In the genomic region with DNA sequence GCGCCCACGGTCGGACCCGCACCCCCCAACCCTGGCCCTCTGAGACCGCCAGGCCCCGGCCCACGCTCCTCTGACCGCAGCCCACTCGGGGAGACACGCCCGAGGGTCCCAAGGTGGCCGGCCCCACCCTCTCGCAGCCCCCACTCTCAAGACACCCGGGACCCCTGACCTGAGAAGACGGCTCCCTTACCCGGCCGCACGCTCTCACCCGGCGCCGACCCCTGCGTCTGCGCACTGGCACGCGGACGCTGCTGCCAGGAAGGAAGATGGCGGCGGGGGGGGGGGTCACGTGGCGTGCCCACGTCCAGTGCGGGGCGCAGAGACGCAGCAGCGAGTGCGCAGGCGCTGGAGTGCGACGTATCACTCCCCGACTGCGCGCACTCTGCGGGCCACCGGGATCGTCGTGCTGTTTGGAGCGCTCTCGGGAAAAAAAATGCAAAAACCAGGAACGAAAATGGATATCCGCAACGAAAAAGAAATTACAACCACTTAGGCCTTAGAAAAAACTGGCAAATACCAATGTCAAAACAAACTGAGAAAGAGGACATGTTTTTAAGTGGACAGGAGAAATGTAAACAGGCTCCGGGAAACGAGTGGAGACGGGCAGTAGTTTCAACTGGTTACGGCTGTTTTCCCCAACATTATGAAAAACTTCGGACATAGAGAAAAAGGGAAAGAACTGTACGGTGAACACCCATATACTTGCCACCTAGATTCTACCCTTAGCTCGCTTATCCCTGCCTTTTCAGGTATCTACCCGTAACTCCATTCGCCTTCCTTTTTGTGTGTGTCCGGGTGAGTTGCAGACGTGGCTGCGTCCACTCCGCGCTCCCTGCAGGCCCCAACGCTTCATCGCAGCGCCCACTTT, we compare ENCODE assay signal across 1 cellular context.
A peak's percentile ranks its signal among the peaks of the same experiment; 100 is the strongest.
TF ChIP-seq lines count a peak whose summit lies in the region.

A gene (minus strand): TSS at position 236 of the 868 bp plus-strand sequence. CDS start 902 bp downstream, outside the sequence.

TF ChIP-seq in HepG2, 621 proteins besides CTCF, POLR2A, EP300 and RAD21 (continued from another document and continues in another):
- TF ChIP-seq, protein P1, sequence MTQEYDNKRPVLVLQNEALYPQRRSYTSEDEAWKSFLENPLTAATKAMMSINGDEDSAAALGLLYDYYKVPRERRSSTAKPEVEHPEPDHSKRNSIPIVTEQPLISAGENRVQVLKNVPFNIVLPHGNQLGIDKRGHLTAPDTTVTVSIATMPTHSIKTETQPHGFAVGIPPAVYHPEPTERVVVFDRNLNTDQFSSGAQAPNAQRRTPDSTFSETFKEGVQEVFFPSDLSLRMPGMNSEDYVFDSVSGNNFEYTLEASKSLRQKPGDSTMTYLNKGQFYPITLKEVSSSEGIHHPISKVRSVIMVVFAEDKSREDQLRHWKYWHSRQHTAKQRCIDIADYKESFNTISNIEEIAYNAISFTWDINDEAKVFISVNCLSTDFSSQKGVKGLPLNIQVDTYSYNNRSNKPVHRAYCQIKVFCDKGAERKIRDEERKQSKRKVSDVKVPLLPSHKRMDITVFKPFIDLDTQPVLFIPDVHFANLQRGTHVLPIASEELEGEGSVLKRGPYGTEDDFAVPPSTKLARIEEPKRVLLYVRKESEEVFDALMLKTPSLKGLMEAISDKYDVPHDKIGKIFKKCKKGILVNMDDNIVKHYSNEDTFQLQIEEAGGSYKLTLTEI (CRISPR knock-in tag; conservative IDR thresholded peaks at IDR 0.05) = no peak
- TF ChIP-seq, protein P2, sequence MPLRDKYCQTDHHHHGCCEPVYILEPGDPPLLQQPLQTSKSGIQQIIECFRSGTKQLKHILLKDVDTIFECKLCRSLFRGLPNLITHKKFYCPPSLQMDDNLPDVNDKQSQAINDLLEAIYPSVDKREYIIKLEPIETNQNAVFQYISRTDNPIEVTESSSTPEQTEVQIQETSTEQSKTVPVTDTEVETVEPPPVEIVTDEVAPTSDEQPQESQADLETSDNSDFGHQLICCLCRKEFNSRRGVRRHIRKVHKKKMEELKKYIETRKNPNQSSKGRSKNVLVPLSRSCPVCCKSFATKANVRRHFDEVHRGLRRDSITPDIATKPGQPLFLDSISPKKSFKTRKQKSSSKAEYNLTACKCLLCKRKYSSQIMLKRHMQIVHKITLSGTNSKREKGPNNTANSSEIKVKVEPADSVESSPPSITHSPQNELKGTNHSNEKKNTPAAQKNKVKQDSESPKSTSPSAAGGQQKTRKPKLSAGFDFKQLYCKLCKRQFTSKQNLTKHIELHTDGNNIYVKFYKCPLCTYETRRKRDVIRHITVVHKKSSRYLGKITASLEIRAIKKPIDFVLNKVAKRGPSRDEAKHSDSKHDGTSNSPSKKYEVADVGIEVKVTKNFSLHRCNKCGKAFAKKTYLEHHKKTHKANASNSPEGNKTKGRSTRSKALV (CRISPR knock-in tag; IDR thresholded peaks at IDR 0.05) = 0 out of 2 replicates have a peak, but pooled peaks have one; percentile 65
- TF ChIP-seq MEIS1 (CRISPR knock-in tag; IDR thresholded peaks at IDR 0.05; ENCODE audit: borderline replicate concordance) (0 out of 2 replicates have a peak, but pooled peaks have one; percentile 54), SMAD3 (CRISPR knock-in tag; IDR thresholded peaks at IDR 0.05) (no peak; the same call in none of the 2 replicates), GATAD1 (CRISPR knock-in tag; IDR thresholded peaks at IDR 0.05) (peak; percentile 89), RARA (CRISPR knock-in tag; IDR thresholded peaks at IDR 0.05) (peak; percentile 56), RELA (CRISPR knock-in tag; IDR thresholded peaks at IDR 0.05) (no peak; the same call in 1 of the 2 replicates), NCOA2 (CRISPR knock-in tag; IDR thresholded peaks at IDR 0.05) (no peak; the same call in 1 of the 2 replicates), ZNF83 (CRISPR knock-in tag; IDR thresholded peaks at IDR 0.05; ENCODE audit: borderline replicate concordance) (no peak), WIZ (CRISPR knock-in tag; IDR thresholded peaks at IDR 0.05) (no peak), MED8 (CRISPR knock-in tag; IDR thresholded peaks at IDR 0.05; ENCODE audit: insufficient replicate concordance) (peak; percentile 63), ZNF75D (CRISPR knock-in tag; IDR thresholded peaks at IDR 0.05; ENCODE audit: borderline replicate concordance) (no peak), ZNF746 (CRISPR knock-in tag; IDR thresholded peaks at IDR 0.05) (no peak), BRCA1 (CRISPR knock-in tag; IDR thresholded peaks at IDR 0.05) (0 out of 2 replicates have a peak, but pooled peaks have one; percentile 53), AGO2 (optimal IDR thresholded peaks at IDR 0.05; ENCODE audit: low read depth, low read length) (peak; percentile 88), NFYB (CRISPR knock-in tag; IDR thresholded peaks at IDR 0.05) (peak; percentile 53; the same call in 1 of the 2 replicates), ZNF205 (CRISPR knock-in tag; IDR thresholded peaks at IDR 0.05) (no peak), PAWR (CRISPR knock-in tag; IDR thresholded peaks at IDR 0.05; ENCODE audit: borderline replicate concordance) (no peak), ZNF282 (IDR thresholded peaks at IDR 0.05; ENCODE audit: partially characterized antibody) (no peak), NR1H2 (CRISPR knock-in tag; IDR thresholded peaks at IDR 0.05; ENCODE audit: borderline replicate concordance, low read depth) (no peak), SNAPC2 (CRISPR knock-in tag; IDR thresholded peaks at IDR 0.05) (peak; percentile 87; the same call in 1 of the 2 replicates), KAT2B (IDR thresholded peaks at IDR 0.05; ENCODE audit: borderline replicate concordance, low read depth, low read length) (no peak), ZNF672 (CRISPR knock-in tag; IDR thresholded peaks at IDR 0.05) (no peak), ZEB1 (IDR thresholded peaks at IDR 0.05; ENCODE audit: insufficient replicate concordance, low read depth) (no peak), ZNF383 (CRISPR knock-in tag; IDR thresholded peaks at IDR 0.05; ENCODE audit: borderline replicate concordance) (no peak), ARID2 (CRISPR knock-in tag; IDR thresholded peaks at IDR 0.05; ENCODE audit: borderline replicate concordance) (peak; percentile 50; the same call in 1 of the 2 replicates), KDM5A (IDR thresholded peaks at IDR 0.05; ENCODE audit: borderline replicate concordance, low read length) (no peak), TAF1 (CRISPR knock-in tag; IDR thresholded peaks at IDR 0.05) (peak; percentile 81), ZNF558 (CRISPR knock-in tag; IDR thresholded peaks at IDR 0.05; ENCODE audit: borderline replicate concordance) (0 out of 2 replicates have a peak, but pooled peaks have one; percentile 60), KMT2B (CRISPR knock-in tag; IDR thresholded peaks at IDR 0.05) (peak; percentile 60), GTF3A (CRISPR knock-in tag; conservative IDR thresholded peaks at IDR 0.05) (no peak), ZNF766 (CRISPR knock-in tag; IDR thresholded peaks at IDR 0.05; ENCODE audit: borderline replicate concordance) (peak; percentile 11; the same call in 1 of the 2 replicates), SALL2 (CRISPR knock-in tag; IDR thresholded peaks at IDR 0.05) (peak; percentile 30; the same call in 1 of the 2 replicates), GFI1 (CRISPR knock-in tag; IDR thresholded peaks at IDR 0.05; ENCODE audit: borderline replicate concordance) (no peak), SIN3A (IDR thresholded peaks at IDR 0.05; ENCODE audit: borderline replicate concordance, low read depth, low read length) (peak; percentile 76; the same call in 1 of the 2 replicates), ZMYM4 (CRISPR knock-in tag; IDR thresholded peaks at IDR 0.05) (no peak), ZNF850 (CRISPR knock-in tag; conservative IDR thresholded peaks at IDR 0.05) (no peak), KDM3A (CRISPR knock-in tag; IDR thresholded peaks at IDR 0.05; ENCODE audit: low read depth) (0 out of 2 replicates have a peak, but pooled peaks have one; percentile 59)
- TF ChIP-seq, protein P3, sequence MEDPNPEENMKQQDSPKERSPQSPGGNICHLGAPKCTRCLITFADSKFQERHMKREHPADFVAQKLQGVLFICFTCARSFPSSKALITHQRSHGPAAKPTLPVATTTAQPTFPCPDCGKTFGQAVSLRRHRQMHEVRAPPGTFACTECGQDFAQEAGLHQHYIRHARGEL (CRISPR knock-in tag; IDR thresholded peaks at IDR 0.05) = no peak
- TF ChIP-seq, protein P4, sequence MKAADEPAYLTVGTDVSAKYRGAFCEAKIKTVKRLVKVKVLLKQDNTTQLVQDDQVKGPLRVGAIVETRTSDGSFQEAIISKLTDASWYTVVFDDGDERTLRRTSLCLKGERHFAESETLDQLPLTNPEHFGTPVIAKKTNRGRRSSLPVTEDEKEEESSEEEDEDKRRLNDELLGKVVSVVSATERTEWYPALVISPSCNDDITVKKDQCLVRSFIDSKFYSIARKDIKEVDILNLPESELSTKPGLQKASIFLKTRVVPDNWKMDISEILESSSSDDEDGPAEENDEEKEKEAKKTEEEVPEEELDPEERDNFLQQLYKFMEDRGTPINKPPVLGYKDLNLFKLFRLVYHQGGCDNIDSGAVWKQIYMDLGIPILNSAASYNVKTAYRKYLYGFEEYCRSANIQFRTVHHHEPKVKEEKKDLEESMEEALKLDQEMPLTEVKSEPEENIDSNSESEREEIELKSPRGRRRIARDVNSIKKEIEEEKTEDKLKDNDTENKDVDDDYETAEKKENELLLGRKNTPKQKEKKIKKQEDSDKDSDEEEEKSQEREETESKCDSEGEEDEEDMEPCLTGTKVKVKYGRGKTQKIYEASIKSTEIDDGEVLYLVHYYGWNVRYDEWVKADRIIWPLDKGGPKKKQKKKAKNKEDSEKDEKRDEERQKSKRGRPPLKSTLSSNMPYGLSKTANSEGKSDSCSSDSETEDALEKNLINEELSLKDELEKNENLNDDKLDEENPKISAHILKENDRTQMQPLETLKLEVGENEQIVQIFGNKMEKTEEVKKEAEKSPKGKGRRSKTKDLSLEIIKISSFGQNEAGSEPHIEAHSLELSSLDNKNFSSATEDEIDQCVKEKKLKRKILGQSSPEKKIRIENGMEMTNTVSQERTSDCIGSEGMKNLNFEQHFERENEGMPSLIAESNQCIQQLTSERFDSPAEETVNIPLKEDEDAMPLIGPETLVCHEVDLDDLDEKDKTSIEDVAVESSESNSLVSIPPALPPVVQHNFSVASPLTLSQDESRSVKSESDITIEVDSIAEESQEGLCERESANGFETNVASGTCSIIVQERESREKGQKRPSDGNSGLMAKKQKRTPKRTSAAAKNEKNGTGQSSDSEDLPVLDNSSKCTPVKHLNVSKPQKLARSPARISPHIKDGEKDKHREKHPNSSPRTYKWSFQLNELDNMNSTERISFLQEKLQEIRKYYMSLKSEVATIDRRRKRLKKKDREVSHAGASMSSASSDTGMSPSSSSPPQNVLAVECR (CRISPR knock-in tag; IDR thresholded peaks at IDR 0.05; ENCODE audit: borderline replicate concordance) = peak; percentile 88; the same call in 1 of the 2 replicates
- TF ChIP-seq, protein P5, sequence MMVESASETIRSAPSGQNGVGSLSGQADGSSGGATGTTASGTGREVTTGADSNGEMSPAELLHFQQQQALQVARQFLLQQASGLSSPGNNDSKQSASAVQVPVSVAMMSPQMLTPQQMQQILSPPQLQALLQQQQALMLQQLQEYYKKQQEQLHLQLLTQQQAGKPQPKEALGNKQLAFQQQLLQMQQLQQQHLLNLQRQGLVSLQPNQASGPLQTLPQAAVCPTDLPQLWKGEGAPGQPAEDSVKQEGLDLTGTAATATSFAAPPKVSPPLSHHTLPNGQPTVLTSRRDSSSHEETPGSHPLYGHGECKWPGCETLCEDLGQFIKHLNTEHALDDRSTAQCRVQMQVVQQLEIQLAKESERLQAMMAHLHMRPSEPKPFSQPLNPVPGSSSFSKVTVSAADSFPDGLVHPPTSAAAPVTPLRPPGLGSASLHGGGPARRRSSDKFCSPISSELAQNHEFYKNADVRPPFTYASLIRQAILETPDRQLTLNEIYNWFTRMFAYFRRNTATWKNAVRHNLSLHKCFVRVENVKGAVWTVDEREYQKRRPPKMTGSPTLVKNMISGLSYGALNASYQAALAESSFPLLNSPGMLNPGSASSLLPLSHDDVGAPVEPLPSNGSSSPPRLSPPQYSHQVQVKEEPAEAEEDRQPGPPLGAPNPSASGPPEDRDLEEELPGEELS (CRISPR knock-in tag; IDR thresholded peaks at IDR 0.05) = peak; percentile 43; the same call in 1 of the 2 replicates
- TF ChIP-seq, protein P6, sequence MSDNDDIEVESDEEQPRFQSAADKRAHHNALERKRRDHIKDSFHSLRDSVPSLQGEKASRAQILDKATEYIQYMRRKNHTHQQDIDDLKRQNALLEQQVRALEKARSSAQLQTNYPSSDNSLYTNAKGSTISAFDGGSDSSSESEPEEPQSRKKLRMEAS (IDR thresholded peaks at IDR 0.05) = peak; percentile 89
- TF ChIP-seq, protein P7, sequence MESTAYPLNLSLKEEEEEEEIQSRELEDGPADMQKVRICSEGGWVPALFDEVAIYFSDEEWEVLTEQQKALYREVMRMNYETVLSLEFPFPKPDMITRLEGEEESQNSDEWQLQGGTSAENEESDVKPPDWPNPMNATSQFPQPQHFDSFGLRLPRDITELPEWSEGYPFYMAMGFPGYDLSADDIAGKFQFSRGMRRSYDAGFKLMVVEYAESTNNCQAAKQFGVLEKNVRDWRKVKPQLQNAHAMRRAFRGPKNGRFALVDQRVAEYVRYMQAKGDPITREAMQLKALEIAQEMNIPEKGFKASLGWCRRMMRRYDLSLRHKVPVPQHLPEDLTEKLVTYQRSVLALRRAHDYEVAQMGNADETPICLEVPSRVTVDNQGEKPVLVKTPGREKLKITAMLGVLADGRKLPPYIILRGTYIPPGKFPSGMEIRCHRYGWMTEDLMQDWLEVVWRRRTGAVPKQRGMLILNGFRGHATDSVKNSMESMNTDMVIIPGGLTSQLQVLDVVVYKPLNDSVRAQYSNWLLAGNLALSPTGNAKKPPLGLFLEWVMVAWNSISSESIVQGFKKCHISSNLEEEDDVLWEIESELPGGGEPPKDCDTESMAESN (CRISPR knock-in tag; conservative IDR thresholded peaks at IDR 0.05) = peak; percentile 94
- TF ChIP-seq, protein P8, sequence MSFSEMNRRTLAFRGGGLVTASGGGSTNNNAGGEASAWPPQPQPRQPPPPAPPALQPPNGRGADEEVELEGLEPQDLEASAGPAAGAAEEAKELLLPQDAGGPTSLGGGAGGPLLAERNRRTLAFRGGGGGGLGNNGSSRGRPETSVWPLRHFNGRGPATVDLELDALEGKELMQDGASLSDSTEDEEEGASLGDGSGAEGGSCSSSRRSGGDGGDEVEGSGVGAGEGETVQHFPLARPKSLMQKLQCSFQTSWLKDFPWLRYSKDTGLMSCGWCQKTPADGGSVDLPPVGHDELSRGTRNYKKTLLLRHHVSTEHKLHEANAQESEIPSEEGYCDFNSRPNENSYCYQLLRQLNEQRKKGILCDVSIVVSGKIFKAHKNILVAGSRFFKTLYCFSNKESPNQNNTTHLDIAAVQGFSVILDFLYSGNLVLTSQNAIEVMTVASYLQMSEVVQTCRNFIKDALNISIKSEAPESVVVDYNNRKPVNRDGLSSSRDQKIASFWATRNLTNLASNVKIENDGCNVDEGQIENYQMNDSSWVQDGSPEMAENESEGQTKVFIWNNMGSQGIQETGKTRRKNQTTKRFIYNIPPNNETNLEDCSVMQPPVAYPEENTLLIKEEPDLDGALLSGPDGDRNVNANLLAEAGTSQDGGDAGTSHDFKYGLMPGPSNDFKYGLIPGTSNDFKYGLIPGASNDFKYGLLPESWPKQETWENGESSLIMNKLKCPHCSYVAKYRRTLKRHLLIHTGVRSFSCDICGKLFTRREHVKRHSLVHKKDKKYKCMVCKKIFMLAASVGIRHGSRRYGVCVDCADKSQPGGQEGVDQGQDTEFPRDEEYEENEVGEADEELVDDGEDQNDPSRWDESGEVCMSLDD (CRISPR knock-in tag; IDR thresholded peaks at IDR 0.05; ENCODE audit: borderline replicate concordance) = no peak
